In the genomic region with DNA sequence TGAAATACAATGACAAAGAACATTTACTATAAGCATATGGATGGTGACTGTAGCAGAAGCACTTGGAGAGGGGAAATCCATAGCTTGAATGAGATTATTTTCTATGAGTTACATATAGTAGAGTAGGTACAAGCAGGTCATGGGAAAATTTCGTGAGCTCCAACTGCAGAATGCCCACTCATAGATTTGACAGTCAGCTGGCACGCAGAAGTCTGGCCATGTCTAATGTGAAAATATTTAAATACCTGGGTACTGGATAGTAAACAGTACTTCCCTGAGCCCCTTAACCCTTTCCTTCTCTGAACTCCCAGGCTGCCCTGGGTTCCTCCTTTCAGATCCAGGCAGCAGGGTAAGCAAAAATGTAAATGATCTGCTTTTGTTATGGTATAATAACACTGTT, we compare ENCODE assay signal across 6 cellular contexts.
"Had no signal": no experiment of that assay in that cellular context is flagged by ENCODE, and none has a peak within 500 bp of the region (broad histone marks: within the 10 kb centered on the region; RNA-seq: fewer than 3 reads in every experiment).

No MANE protein-coding gene starts in this region.

- FAIRE-seq: HepG2, HTR-8/SVneo, K562 had no signal

- H3K27ac ChIP-seq: HL-60 had no signal

- DNase-seq: IMR-90, KBM-7 had no signal

- ATAC-seq: HepG2, K562 had no signal

- H3K4me3 ChIP-seq: K562 had no signal
